8 cellular contexts compared by ENCODE assay signal in genomic region chr1:107963601-107964396, GRCh38. TPM values are rescaled to one million over a fixed set of nuclear protein-coding genes. Genes with fewer than 3 reads are reported as not detected.
DNase-seq lines count a peak whose midpoint lies in the region; ATAC-seq and TF ChIP-seq lines count a peak whose summit lies in the region.

No MANE protein-coding gene starts in this region.

- intact Hi-C loops in spleen (cut with DNase I; ENCODE audit: low total_unique reads): loop anchor here (10.0 kb wide), 2 partner anchors 161 to 179 kb away; no protein-coding TSS in a partner anchor

- peak in 1 of 3 donors; percentile 6 for TF ChIP-seq POLR2A in spleen (IDR thresholded peaks at IDR 0.05)

- H3K27ac ChIP-seq in RWPE2 (ENCODE audit: poor library complexity, severe bottlenecking) (no peak overlapping the region), iPS-20b (ENCODE audit: low read length) (no peak overlapping the region), spleen (peak overlapping the region; percentile 85 to 96 (median 93))

- H3K9ac ChIP-seq in iPS-20b (ENCODE audit: low read depth, low read length): peak overlapping the region; percentile 76; the same call in 1 of the 2 replicates

- peak; percentile 73 for ATAC-seq in HG03025 (IDR thresholded peaks at IDR 0.05; ENCODE audit: low FRiP score, unreplicated experiment)
- peak; percentile 46 for ATAC-seq in RWPE2 (ENCODE audit: low read depth)

- no peaks in the 10 kb centered on the region for H3K36me3 ChIP-seq in RWPE2 (ENCODE audit: low read depth)
- H3K36me3 ChIP-seq in iPS-20b (ENCODE audit: insufficient read depth, low read depth, low read length): no peaks in the 10 kb centered on the region
- no peaks in the 10 kb centered on the region for H3K36me3 ChIP-seq in spleen

- H3K4me1 ChIP-seq in RWPE2 (ENCODE audit: insufficient read depth, poor library complexity, severe bottlenecking) (peaks cover 4% of the 10 kb centered on the region), iPS-20b (ENCODE audit: insufficient read depth, low read length) (no peaks in the 10 kb centered on the region), spleen (peaks cover 17 to 70% (median 32%) of the 10 kb centered on the region in 6 donors)

- TF ChIP-seq CTCF in RWPE2 (IDR thresholded peaks at IDR 0.05; ENCODE audit: poor library complexity, severe bottlenecking): no peak
- no peak for TF ChIP-seq CTCF in spleen (IDR thresholded peaks at IDR 0.05 in 8 of 11, conservative IDR thresholded peaks at IDR 0.05 in 3 of 11)

- peak overlapping the region; percentile 52 for H3K4me3 ChIP-seq in RWPE2 (ENCODE audit: severe bottlenecking)
- H3K4me3 ChIP-seq in iPS-20b (ENCODE audit: low read length): peak overlapping the region; percentile 89
- H3K4me3 ChIP-seq in spleen: peak overlapping the region; percentile 61 to 99 (median 87)

- no peaks in the 10 kb centered on the region for H3K9me3 ChIP-seq in RWPE2 (ENCODE audit: severe bottlenecking)
- H3K9me3 ChIP-seq in iPS-20b (ENCODE audit: insufficient read depth, low read depth, low read length): no peaks in the 10 kb centered on the region
- H3K9me3 ChIP-seq in spleen: no peaks in the 10 kb centered on the region

- peaks cover 16% of the 10 kb centered on the region for H3K27me3 ChIP-seq in RWPE2 (ENCODE audit: insufficient read depth, poor library complexity, severe bottlenecking)
- peaks cover 28% of the 10 kb centered on the region for H3K27me3 ChIP-seq in iPS-20b (ENCODE audit: insufficient read depth, low read length)
- no peaks in the 10 kb centered on the region for H3K27me3 ChIP-seq in spleen (replicated peaks in 1 of 7)

- DNase-seq in NCI-H510A treated with DMSO at 0.1 percent for 48 hours (lab: John Stamatoyannopoulos, UW) (peak; percentile 37), NCI-H510A (lab: John Stamatoyannopoulos, UW) (no peak), RWPE2 (ENCODE audit: low spot score) (no peak), astrocyte of the hippocampus (ENCODE audit: low read depth, low spot score) (peak; percentile 44), spleen (peak; percentile 89), NCI-H2029 treated with DMSO at 0.1 percent for 48 hours (lab: John Stamatoyannopoulos, UW) (no peak)

- WGBS in spleen, 5 donors: 1% methylated on average over 19 to 24 of the region's 24 CpGs

RNA-seq across cellular contexts. Expression of gene VAV3, which starts 1.2 kb away (rescaled TPM):
- total RNA-seq in spleen: 10 to 100 TPM; 28.2 to 63.0 (median 50.0) TPM
- 10 to 100 TPM; 10.5 to 13.8 (median 13.1) TPM for polyA plus RNA-seq in spleen

Comparison
In these comparisons a context has a peak if more than half of its experiments do, and no peak if none do; other contexts are left out.
1. DNase-seq: peak in NCI-H510A treated with DMSO at 0.1 percent for 48 hours (single experiment), astrocyte of the hippocampus (single experiment) and spleen (single experiment); none in NCI-H510A (single experiment), RWPE2 (single experiment) and NCI-H2029 treated with DMSO at 0.1 percent for 48 hours (single experiment).
2. H3K27ac ChIP-seq: peak in spleen (8 of 8); none in RWPE2 (single experiment) and iPS-20b (single experiment).
3. Peak in every context shown above with its lines, with median percentiles within 50 percentile points of each other: H3K4me3 ChIP-seq.